Comparison of ENCODE assay signal across 3 cellular contexts in the genomic region with DNA sequence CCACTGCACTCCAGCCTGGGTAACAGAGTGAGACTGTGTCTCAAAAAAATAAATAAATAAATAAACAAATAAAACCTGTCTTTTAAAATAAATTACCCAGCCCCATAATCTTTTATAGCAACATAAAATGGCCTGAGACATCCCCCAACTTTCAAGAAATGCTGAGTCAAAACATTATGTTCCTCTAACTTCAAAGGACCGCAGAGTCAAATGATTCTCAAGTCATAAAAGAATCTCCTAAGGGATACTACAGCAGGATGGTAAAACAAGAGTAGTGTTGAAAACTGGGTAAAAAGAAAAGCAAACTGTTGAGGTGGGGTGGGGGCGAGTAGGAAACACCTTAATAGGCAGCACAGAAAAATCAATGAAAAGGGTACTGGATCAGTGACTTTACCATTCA.
TF ChIP-seq lines count a peak whose summit lies in the region.

No MANE protein-coding gene starts in this region.

TF ChIP-seq in HepG2, 621 proteins besides CTCF, POLR2A, EP300 and RAD21:
- TF ChIP-seq SRF (IDR thresholded peaks at IDR 0.05; ENCODE audit: low read depth, low read length) (0 out of 2 replicates have a peak, but pooled peaks have one; percentile 10), IKZF1 (IDR thresholded peaks at IDR 0.05) (no peak), MAFK (conservative IDR thresholded peaks at IDR 0.05 in 1 of 2, IDR thresholded peaks at IDR 0.05 in 1 of 2; ENCODE audit: low read length in 2 of 2) (peak; percentile 35 to 53; a peak in 3 of 4 replicates), ZNF484 (CRISPR knock-in tag; IDR thresholded peaks at IDR 0.05; ENCODE audit: borderline replicate concordance, low read depth) (no peak), MAFF (IDR thresholded peaks at IDR 0.05; ENCODE audit: low read depth, low read length) (0 out of 2 replicates have a peak, but pooled peaks have one; percentile 18), ONECUT2 (CRISPR knock-in tag; IDR thresholded peaks at IDR 0.05) (peak; percentile 59; the same call in 1 of the 2 replicates)
- TF ChIP-seq, protein P1, sequence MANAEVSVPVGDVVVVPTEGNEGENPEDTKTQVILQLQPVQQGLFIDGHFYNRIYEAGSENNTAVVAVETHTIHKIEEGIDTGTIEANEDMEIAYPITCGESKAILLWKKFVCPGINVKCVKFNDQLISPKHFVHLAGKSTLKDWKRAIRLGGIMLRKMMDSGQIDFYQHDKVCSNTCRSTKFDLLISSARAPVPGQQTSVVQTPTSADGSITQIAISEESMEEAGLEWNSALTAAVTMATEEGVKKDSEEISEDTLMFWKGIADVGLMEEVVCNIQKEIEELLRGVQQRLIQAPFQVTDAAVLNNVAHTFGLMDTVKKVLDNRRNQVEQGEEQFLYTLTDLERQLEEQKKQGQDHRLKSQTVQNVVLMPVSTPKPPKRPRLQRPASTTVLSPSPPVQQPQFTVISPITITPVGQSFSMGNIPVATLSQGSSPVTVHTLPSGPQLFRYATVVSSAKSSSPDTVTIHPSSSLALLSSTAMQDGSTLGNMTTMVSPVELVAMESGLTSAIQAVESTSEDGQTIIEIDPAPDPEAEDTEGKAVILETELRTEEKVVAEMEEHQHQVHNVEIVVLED (CRISPR knock-in tag; IDR thresholded peaks at IDR 0.05; ENCODE audit: borderline replicate concordance): no peak

TF ChIP-seq in K562, 482 proteins besides CTCF, POLR2A, EP300 and RAD21:
- TF ChIP-seq, protein P2, sequence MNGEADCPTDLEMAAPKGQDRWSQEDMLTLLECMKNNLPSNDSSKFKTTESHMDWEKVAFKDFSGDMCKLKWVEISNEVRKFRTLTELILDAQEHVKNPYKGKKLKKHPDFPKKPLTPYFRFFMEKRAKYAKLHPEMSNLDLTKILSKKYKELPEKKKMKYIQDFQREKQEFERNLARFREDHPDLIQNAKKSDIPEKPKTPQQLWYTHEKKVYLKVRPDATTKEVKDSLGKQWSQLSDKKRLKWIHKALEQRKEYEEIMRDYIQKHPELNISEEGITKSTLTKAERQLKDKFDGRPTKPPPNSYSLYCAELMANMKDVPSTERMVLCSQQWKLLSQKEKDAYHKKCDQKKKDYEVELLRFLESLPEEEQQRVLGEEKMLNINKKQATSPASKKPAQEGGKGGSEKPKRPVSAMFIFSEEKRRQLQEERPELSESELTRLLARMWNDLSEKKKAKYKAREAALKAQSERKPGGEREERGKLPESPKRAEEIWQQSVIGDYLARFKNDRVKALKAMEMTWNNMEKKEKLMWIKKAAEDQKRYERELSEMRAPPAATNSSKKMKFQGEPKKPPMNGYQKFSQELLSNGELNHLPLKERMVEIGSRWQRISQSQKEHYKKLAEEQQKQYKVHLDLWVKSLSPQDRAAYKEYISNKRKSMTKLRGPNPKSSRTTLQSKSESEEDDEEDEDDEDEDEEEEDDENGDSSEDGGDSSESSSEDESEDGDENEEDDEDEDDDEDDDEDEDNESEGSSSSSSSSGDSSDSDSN (IDR thresholded peaks at IDR 0.05; ENCODE audit: borderline replicate concordance in 1 of 2, low read depth in 2 of 2, low read length in 2 of 2): no peak
- TF ChIP-seq MTA2 (IDR thresholded peaks at IDR 0.05; ENCODE audit: low read depth) (no peak), FOXP1 (CRISPR knock-in tag; IDR thresholded peaks at IDR 0.05) (no peak), CBX8 (IDR thresholded peaks at IDR 0.05; ENCODE audit: borderline replicate concordance, extremely low read depth, low read depth, low read length, poor library complexity, severe bottlenecking) (no peak), HDAC1 (IDR thresholded peaks at IDR 0.05) (no peak), MAFG (tag; conservative IDR thresholded peaks at IDR 0.05) (peak; percentile 16; the same call in 1 of the 2 replicates), PHB2 (IDR thresholded peaks at IDR 0.05; ENCODE audit: low read depth) (no peak), PML (IDR thresholded peaks at IDR 0.05; ENCODE audit: low read length) (no peak), PHF21A (IDR thresholded peaks at IDR 0.05; ENCODE audit: borderline replicate concordance, low read depth) (no peak)

TF ChIP-seq in SK-N-SH, 30 proteins besides CTCF, POLR2A, EP300 and RAD21:
- no peak for TF ChIP-seq RFX5 (IDR thresholded peaks at IDR 0.05; ENCODE audit: low read length)
- TF ChIP-seq FOXJ3 (CRISPR knock-in tag; IDR thresholded peaks at IDR 0.05): no peak
- TF ChIP-seq, protein P3, sequence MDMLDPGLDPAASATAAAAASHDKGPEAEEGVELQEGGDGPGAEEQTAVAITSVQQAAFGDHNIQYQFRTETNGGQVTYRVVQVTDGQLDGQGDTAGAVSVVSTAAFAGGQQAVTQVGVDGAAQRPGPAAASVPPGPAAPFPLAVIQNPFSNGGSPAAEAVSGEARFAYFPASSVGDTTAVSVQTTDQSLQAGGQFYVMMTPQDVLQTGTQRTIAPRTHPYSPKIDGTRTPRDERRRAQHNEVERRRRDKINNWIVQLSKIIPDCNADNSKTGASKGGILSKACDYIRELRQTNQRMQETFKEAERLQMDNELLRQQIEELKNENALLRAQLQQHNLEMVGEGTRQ (IDR thresholded peaks at IDR 0.05; ENCODE audit: borderline replicate concordance, low read depth, low read length): no peak
- TF ChIP-seq SIN3A (IDR thresholded peaks at IDR 0.05; ENCODE audit: borderline replicate concordance, low read depth, low read length): no peak
- no peak for TF ChIP-seq TCF12 (IDR thresholded peaks at IDR 0.05)
- no peak for TF ChIP-seq ELF1 (IDR thresholded peaks at IDR 0.05)
- TF ChIP-seq JUND (IDR thresholded peaks at IDR 0.05): no peak
- TF ChIP-seq, protein P4, sequence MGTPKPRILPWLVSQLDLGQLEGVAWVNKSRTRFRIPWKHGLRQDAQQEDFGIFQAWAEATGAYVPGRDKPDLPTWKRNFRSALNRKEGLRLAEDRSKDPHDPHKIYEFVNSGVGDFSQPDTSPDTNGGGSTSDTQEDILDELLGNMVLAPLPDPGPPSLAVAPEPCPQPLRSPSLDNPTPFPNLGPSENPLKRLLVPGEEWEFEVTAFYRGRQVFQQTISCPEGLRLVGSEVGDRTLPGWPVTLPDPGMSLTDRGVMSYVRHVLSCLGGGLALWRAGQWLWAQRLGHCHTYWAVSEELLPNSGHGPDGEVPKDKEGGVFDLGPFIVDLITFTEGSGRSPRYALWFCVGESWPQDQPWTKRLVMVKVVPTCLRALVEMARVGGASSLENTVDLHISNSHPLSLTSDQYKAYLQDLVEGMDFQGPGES (IDR thresholded peaks at IDR 0.05; ENCODE audit: low read depth, low read length): no peak
- TF ChIP-seq, protein P5, sequence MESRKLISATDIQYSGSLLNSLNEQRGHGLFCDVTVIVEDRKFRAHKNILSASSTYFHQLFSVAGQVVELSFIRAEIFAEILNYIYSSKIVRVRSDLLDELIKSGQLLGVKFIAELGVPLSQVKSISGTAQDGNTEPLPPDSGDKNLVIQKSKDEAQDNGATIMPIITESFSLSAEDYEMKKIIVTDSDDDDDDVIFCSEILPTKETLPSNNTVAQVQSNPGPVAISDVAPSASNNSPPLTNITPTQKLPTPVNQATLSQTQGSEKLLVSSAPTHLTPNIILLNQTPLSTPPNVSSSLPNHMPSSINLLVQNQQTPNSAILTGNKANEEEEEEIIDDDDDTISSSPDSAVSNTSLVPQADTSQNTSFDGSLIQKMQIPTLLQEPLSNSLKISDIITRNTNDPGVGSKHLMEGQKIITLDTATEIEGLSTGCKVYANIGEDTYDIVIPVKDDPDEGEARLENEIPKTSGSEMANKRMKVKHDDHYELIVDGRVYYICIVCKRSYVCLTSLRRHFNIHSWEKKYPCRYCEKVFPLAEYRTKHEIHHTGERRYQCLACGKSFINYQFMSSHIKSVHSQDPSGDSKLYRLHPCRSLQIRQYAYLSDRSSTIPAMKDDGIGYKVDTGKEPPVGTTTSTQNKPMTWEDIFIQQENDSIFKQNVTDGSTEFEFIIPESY (IDR thresholded peaks at IDR 0.05; ENCODE audit: borderline replicate concordance, low read depth): no peak
- no peak for TF ChIP-seq CHD2 (IDR thresholded peaks at IDR 0.05; ENCODE audit: low read length, partially characterized antibody)
- TF ChIP-seq, protein P6, sequence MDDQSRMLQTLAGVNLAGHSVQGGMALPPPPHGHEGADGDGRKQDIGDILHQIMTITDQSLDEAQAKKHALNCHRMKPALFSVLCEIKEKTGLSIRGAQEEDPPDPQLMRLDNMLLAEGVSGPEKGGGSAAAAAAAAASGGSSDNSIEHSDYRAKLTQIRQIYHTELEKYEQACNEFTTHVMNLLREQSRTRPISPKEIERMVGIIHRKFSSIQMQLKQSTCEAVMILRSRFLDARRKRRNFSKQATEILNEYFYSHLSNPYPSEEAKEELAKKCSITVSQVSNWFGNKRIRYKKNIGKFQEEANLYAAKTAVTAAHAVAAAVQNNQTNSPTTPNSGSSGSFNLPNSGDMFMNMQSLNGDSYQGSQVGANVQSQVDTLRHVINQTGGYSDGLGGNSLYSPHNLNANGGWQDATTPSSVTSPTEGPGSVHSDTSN (IDR thresholded peaks at IDR 0.05): no peak
- TF ChIP-seq FOXM1 (IDR thresholded peaks at IDR 0.05; ENCODE audit: low read depth): no peak
TF ChIP-seq in SK-N-SH: peak in this region for 0.
